ENCODE assay signal across 8 cellular contexts in genomic region chr1:111570781-111571181, GRCh38. TPM values are rescaled to one million over a fixed set of nuclear protein-coding genes. Genes with fewer than 3 reads are reported as not detected.
DNase-seq lines count a peak whose midpoint lies in the region; ATAC-seq and TF ChIP-seq lines count a peak whose summit lies in the region.

No MANE protein-coding gene starts in this region.

- H3K9me3 Mint-ChIP-seq in CD8-positive, alpha-beta memory T cell = no peaks in the 10 kb centered on the region
- no peaks in the 10 kb centered on the region for H3K9me3 Mint-ChIP-seq in stimulated activated memory B cell treated with anti-CD40 and anti-IgM and Interleukin-4, amounts not matched to agents 10 μg/mL and 1 μg/mL and 100 μg/mL, for 72 hours

- H3K36me3 Mint-ChIP-seq in CD8-positive, alpha-beta memory T cell = peaks cover 0 to 4% (median 0%) of the 10 kb centered on the region in 3 donors
- no peaks in the 10 kb centered on the region for H3K36me3 Mint-ChIP-seq in stimulated activated memory B cell treated with anti-CD40 and anti-IgM and Interleukin-4, amounts not matched to agents 10 μg/mL and 1 μg/mL and 100 μg/mL, for 72 hours

- CTCF ChIA-PET in CD8-positive, alpha-beta memory T cell (lab: Charles Lee) = interaction anchor here (0.8 to 2.2 kb wide), 9 partner anchors 8 to 117 kb away, joined by 3 to 8 read pairs (median 5); no protein-coding TSS in a partner anchor

- no peak overlapping the region for H3K27ac ChIP-seq in CD8-positive, alpha-beta memory T cell (ENCODE audit: low read depth, low read length)

- no peaks in the 10 kb centered on the region for H3K4me1 ChIP-seq in CD8-positive, alpha-beta memory T cell (ENCODE audit: insufficient read depth, low read length)

- peak overlapping the region in 1 of 8 donors; percentile 15 for H3K27ac Mint-ChIP-seq in CD8-positive, alpha-beta memory T cell
- H3K27ac Mint-ChIP-seq in stimulated activated memory B cell treated with anti-CD40 and anti-IgM and Interleukin-4, amounts not matched to agents 10 μg/mL and 1 μg/mL and 100 μg/mL, for 72 hours = peak overlapping the region; percentile 75

- peak; percentile 66 for ATAC-seq in stimulated activated memory B cell treated with anti-CD40 and anti-IgM and Interleukin-4, amounts not matched to agents 10 μg/mL and 1 μg/mL and 100 μg/mL, for 72 hours
- no peak for ATAC-seq in GM21515 (IDR thresholded peaks at IDR 0.05; ENCODE audit: unreplicated experiment)

- no peaks in the 10 kb centered on the region for H3K27me3 ChIP-seq in CD8-positive, alpha-beta memory T cell (ENCODE audit: insufficient read depth, low read length, poor library complexity, severe bottlenecking)

- H3K27me3 Mint-ChIP-seq in CD8-positive, alpha-beta memory T cell = no peaks in the 10 kb centered on the region
- no peaks in the 10 kb centered on the region for H3K27me3 Mint-ChIP-seq in stimulated activated memory B cell treated with anti-CD40 and anti-IgM and Interleukin-4, amounts not matched to agents 10 μg/mL and 1 μg/mL and 100 μg/mL, for 72 hours

- peaks cover 6 to 14% (median 7%) of the 10 kb centered on the region in 3 donors for H3K4me1 Mint-ChIP-seq in CD8-positive, alpha-beta memory T cell
- peaks cover 28% of the 10 kb centered on the region for H3K4me1 Mint-ChIP-seq in stimulated activated memory B cell treated with anti-CD40 and anti-IgM and Interleukin-4, amounts not matched to agents 10 μg/mL and 1 μg/mL and 100 μg/mL, for 72 hours

- H3K4me3 ChIP-seq in CD8-positive, alpha-beta memory T cell (ENCODE audit: low read length) = no peak overlapping the region

- peak; percentile 17; the same call in 1 of the 2 replicates for TF ChIP-seq RAD21 in Ishikawa (IDR thresholded peaks at IDR 0.05; ENCODE audit: low read depth)

- peak; percentile 8 to 66 (median 19) for DNase-seq in CD8-positive, alpha-beta memory T cell
- DNase-seq in activated T-cell treated with anti-CD3 and anti-CD28 coated beads for 24 hours (ENCODE audit: low read depth) (peak; percentile 27), iPS DF 19.7 (ENCODE audit: low read depth, low spot score) (peak; percentile 7), DMS114 treated with DMSO at 0.1 percent for 48 hours (lab: John Stamatoyannopoulos, UW; ENCODE audit: unreplicated experiment) (no peak), cortex of kidney (lab: John Stamatoyannopoulos, UW) (no peak)

- POLR2A ChIA-PET in CD8-positive, alpha-beta memory T cell (lab: Charles Lee) = interaction anchor here (0.5 kb wide), 1 partner anchor 22 kb away, joined by 4 read pairs; no protein-coding TSS in a partner anchor

- TF ChIP-seq EP300 in Ishikawa (IDR thresholded peaks at IDR 0.05; ENCODE audit: borderline replicate concordance) = no peak

- no peaks in the 10 kb centered on the region for H3K9me3 ChIP-seq in CD8-positive, alpha-beta memory T cell (ENCODE audit: low read length)

- no peaks in the 10 kb centered on the region for H3K36me3 ChIP-seq in CD8-positive, alpha-beta memory T cell (ENCODE audit: insufficient read depth, low read length)

- no peak overlapping the region for H3K4me3 Mint-ChIP-seq in CD8-positive, alpha-beta memory T cell
- H3K4me3 Mint-ChIP-seq in stimulated activated memory B cell treated with anti-CD40 and anti-IgM and Interleukin-4, amounts not matched to agents 10 μg/mL and 1 μg/mL and 100 μg/mL, for 72 hours = no peak overlapping the region

TF ChIP-seq in Ishikawa, 13 proteins besides CTCF, POLR2A, EP300 and RAD21:
- TF ChIP-seq MAX (IDR thresholded peaks at IDR 0.05) (no peak), TAF1 (IDR thresholded peaks at IDR 0.05; ENCODE audit: low read depth) (no peak), TEAD4 (IDR thresholded peaks at IDR 0.05) (no peak), EGR1 (IDR thresholded peaks at IDR 0.05) (no peak), NFIC (IDR thresholded peaks at IDR 0.05) (no peak), TCF12 (IDR thresholded peaks at IDR 0.05; ENCODE audit: low read depth) (no peak)
- TF ChIP-seq, protein P1, sequence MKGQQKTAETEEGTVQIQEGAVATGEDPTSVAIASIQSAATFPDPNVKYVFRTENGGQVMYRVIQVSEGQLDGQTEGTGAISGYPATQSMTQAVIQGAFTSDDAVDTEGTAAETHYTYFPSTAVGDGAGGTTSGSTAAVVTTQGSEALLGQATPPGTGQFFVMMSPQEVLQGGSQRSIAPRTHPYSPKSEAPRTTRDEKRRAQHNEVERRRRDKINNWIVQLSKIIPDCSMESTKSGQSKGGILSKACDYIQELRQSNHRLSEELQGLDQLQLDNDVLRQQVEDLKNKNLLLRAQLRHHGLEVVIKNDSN (IDR thresholded peaks at IDR 0.05) = no peak

RNA-seq across cellular contexts. Expression of gene RAP1A, which starts 48.8 kb away (rescaled TPM):
- 100 to 1,000 TPM; 252 to 256 TPM for total RNA-seq in CD8-positive, alpha-beta memory T cell
- 60.8 TPM for polyA plus RNA-seq in CD8-positive, alpha-beta memory T cell

Comparison
In these comparisons a context has a peak if more than half of its experiments do, and no peak if none do; other contexts are left out.
1. DNase-seq: peak in CD8-positive, alpha-beta memory T cell (5 of 5), activated T-cell treated with anti-CD3 and anti-CD28 coated beads for 24 hours (single experiment) and iPS DF 19.7 (single experiment); none in DMS114 treated with DMSO at 0.1 percent for 48 hours (single experiment) and cortex of kidney (single experiment).